Comparison of ENCODE assay signal across 24 cellular contexts in genomic region chr11:124294697-124295096, GRCh38. TPM values are rescaled to one million over a fixed set of nuclear protein-coding genes. Genes with fewer than 3 reads are reported as not detected.
"Had no signal": no experiment of that assay in that cellular context is flagged by ENCODE, and none has a peak within 500 bp of the region (broad histone marks: within the 10 kb centered on the region; RNA-seq: fewer than 3 reads in every experiment).

No MANE protein-coding gene starts in this region.

- DNase-seq: activated CD4-positive, alpha-beta memory T cell treated with anti-CD3 and anti-CD28 coated beads, Interleukin-2, amount 10 ng/mL, durations not matched to agents 7 days and 5 days; activated CD4-positive, alpha-beta T cell treated with anti-CD3 and anti-CD28 coated beads for 48 hours; activated gamma-delta T cell treated with Interleukin-2 at 50 U/mL for 16 hours; activated naive CD4-positive, alpha-beta T cell treated with anti-CD3 and anti-CD28 coated beads, Interleukin-2, amount 50 U/mL, for 16 hours; activated T-cell treated with anti-CD3 and anti-CD28 coated beads, Interleukin-2, amount 50 U/mL, for 4 hours; amniotic stem cell; endodermal cell; foreskin fibroblast; heart right ventricle; midbrain; naive thymus-derived CD4-positive, alpha-beta T cell; nucleus accumbens; pancreas; retina; stimulated activated CD4-positive, alpha-beta T cell treated with anti-CD3 and anti-CD28 coated beads, Interleukin-12 subunit alpha, Interleukin-12 subunit beta, amount 100 ng/mL, for 4 hours; stimulated activated CD4-positive, alpha-beta T cell treated with anti-CD3 and anti-CD28 coated beads, Interleukin-4, amount 100 ng/mL, for 1 hour; stimulated activated naive CD8-positive, alpha-beta T cell treated with anti-CD3 and anti-CD28 coated beads, Interleukin-15, Interleukin-2, amounts not matched to agents 100 U/mL and 50 U/mL, for 24 hours; testis; trophoblast cell; uterus had no signal

- H3K36me3 ChIP-seq: heart right ventricle, pancreas, prostate gland, uterus had no signal

- H3K27ac ChIP-seq: heart right ventricle, pancreas, prostate gland, skin epidermis, testis, uterus, VCaP had no signal

- H3K27me3 ChIP-seq: heart right ventricle, pancreas, testis, uterus had no signal

- H3K9me3 ChIP-seq: pancreas, prostate gland, testis, uterus had no signal

- H3K4me3 ChIP-seq: heart right ventricle, pancreas, prostate gland, skin epidermis, testis, uterus had no signal

- H3K4me1 ChIP-seq: heart right ventricle, pancreas, prostate gland, testis, uterus had no signal

RNA-seq across cellular contexts. Expression of gene OR8D1, which starts 19.1 kb away (rescaled TPM):
- polyA plus RNA-seq: heart right ventricle; naive thymus-derived CD4-positive, alpha-beta T cell; neural cell; pancreas had no signal

RNA-seq across cellular contexts. Expression of gene OR8D2, which starts 25.3 kb away (rescaled TPM):
- polyA plus RNA-seq: heart right ventricle; naive thymus-derived CD4-positive, alpha-beta T cell; neural cell; pancreas had no signal

RNA-seq across cellular contexts. Expression of gene OR8G5, which starts 38.5 kb away (rescaled TPM):
- polyA plus RNA-seq: heart right ventricle; naive thymus-derived CD4-positive, alpha-beta T cell; neural cell had no signal

RNA-seq across cellular contexts. Expression of gene OR8G1, which starts 53.8 kb away (rescaled TPM):
- polyA plus RNA-seq: heart right ventricle; naive thymus-derived CD4-positive, alpha-beta T cell; neural cell; pancreas had no signal
